8 cellular contexts compared by ENCODE assay signal in genomic region chr9:36488322-36488838, GRCh38.
DNase-seq lines count a peak whose midpoint lies in the region; ATAC-seq and TF ChIP-seq lines count a peak whose summit lies in the region.

No MANE protein-coding gene starts in this region.

- no peaks in the 10 kb centered on the region for H3K36me3 ChIP-seq in HCT116 (ENCODE audit: control insufficient read depth in 1 of 2, insufficient read depth in 2 of 2, low read length in 2 of 2)

- intact Hi-C loops in HCT116 (cut with micrococcal nuclease): loop anchor here (5.0 kb wide), 1 partner anchor 69 kb away; no protein-coding TSS in a partner anchor
- intact Hi-C loops in activated CD4-positive, alpha-beta memory T cell treated with anti-CD3 and anti-CD28 coated beads for 36 hours (cut with micrococcal nuclease): no loop called here

- H3K27ac ChIP-seq in HCT116 (ENCODE audit: low read depth, low read length) (peak overlapping the region; percentile 53), skin epidermis (peak overlapping the region; percentile 27 to 98 (median 86))

- no peak for TF ChIP-seq POLR2A in HCT116 (IDR thresholded peaks at IDR 0.05; ENCODE audit: borderline replicate concordance, extremely low read depth, insufficient read depth, insufficient read length)

- H3K27ac Mint-ChIP-seq in activated CD4-positive, alpha-beta memory T cell treated with anti-CD3 and anti-CD28 coated beads for 36 hours: peak overlapping the region; percentile 97

- peak overlapping the region; percentile 81 for H3K4me2 ChIP-seq in HCT116 (ENCODE audit: low read length)

- RAD21 ChIA-PET in HCT116 (lab: Charles Lee; ENCODE audit: low non-redundant PET in 1 of 2, low total read pairs in 2 of 2, uncharacterized antibody in 2 of 2, unreplicated experiment in 2 of 2): no interaction called here

- ATAC-seq in HCT116: no peak
- ATAC-seq in GM19455 (IDR thresholded peaks at IDR 0.05; ENCODE audit: unreplicated experiment): no peak

- H3K4me3 Mint-ChIP-seq in activated CD4-positive, alpha-beta memory T cell treated with anti-CD3 and anti-CD28 coated beads for 36 hours: peak overlapping the region; percentile 85

- no peaks in the 10 kb centered on the region for H3K9me3 ChIP-seq in HCT116 (ENCODE audit: control insufficient read depth in 1 of 2, insufficient read depth in 1 of 2, low read depth in 1 of 2, low read length in 2 of 2)

- TF ChIP-seq CTCF in HCT116 (IDR thresholded peaks at IDR 0.05 in 2 of 3, conservative IDR thresholded peaks at IDR 0.05 in 1 of 3; ENCODE audit: borderline replicate concordance in 1 of 3, insufficient read depth in 1 of 3, low read depth in 2 of 3, low read length in 2 of 3): no peak

- H3K9ac ChIP-seq in HCT116 (ENCODE audit: low read length): peak overlapping the region; percentile 62

- H3K27me3 Mint-ChIP-seq in activated CD4-positive, alpha-beta memory T cell treated with anti-CD3 and anti-CD28 coated beads for 36 hours: no peaks in the 10 kb centered on the region

- no peaks in the 10 kb centered on the region for H3K9me3 Mint-ChIP-seq in activated CD4-positive, alpha-beta memory T cell treated with anti-CD3 and anti-CD28 coated beads for 36 hours

- no peak for DNase-seq in HCT116 (ENCODE audit: low read depth, low spot score)
- DNase-seq in activated CD4-positive, alpha-beta memory T cell treated with anti-CD3 and anti-CD28 coated beads for 36 hours: peak; percentile 39
- DNase-seq in glomerular visceral epithelial cell (ENCODE audit: extremely low spot score): peak; percentile 7
- no peak for DNase-seq in NK-92 treated with Interleukin-12 subunit alpha and Interleukin-12 subunit beta, amount 100 ng/mL, for 24 hours (lab: John Stamatoyannopoulos, UW)
- no peak for DNase-seq in NCI-H187 (lab: John Stamatoyannopoulos, UW)
- DNase-seq in EL: no peak

- peaks cover 29% of the 10 kb centered on the region for H3K79me2 ChIP-seq in HCT116 (ENCODE audit: insufficient read depth, low read length)

- H3K4me1 ChIP-seq in HCT116 (ENCODE audit: control insufficient read depth in 1 of 2, insufficient read depth in 2 of 2, low read length in 2 of 2): peaks cover 11 to 24% of the 10 kb centered on the region in 2 experiments; a peak in 3 of 4 replicates

- POLR2A ChIA-PET in HCT116 (lab: Charles Lee): interaction anchor here (1.2 kb wide), 2 partner anchors 16 to 97 kb away, joined by 3 read pairs; no protein-coding TSS in a partner anchor
- POLR2A ChIA-PET in activated CD4-positive, alpha-beta memory T cell treated with anti-CD3 and anti-CD28 coated beads for 36 hours (lab: Charles Lee): interaction anchor here (0.6 to 2.3 kb wide), 5 partner anchors 30 to 299 kb away, joined by 3 to 8 read pairs (median 7); partner anchors contain the start of gene RNF38

- H3K36me3 Mint-ChIP-seq in activated CD4-positive, alpha-beta memory T cell treated with anti-CD3 and anti-CD28 coated beads for 36 hours: peaks cover 2% of the 10 kb centered on the region

- BruUV-seq in HCT116 (replicated peaks; lab: Mats Ljungman, UMichigan): TSS peak; percentile 94

- no peaks in the 10 kb centered on the region for H3K9me2 ChIP-seq in HCT116 (ENCODE audit: insufficient read depth)

- peak overlapping the region; percentile 54 to 63 for H3K4me3 ChIP-seq in HCT116 (replicated peaks in 1 of 2; ENCODE audit: low read depth in 1 of 2, low read length in 2 of 2)
- peak overlapping the region; percentile 45 to 94 (median 90) for H3K4me3 ChIP-seq in skin epidermis

- CTCF ChIA-PET in HCT116 (lab: Charles Lee): interaction anchor here (0.6 to 0.7 kb wide), 2 partner anchors 81 to 92 kb away, joined by 3 to 5 read pairs; no protein-coding TSS in a partner anchor
- CTCF ChIA-PET in activated CD4-positive, alpha-beta memory T cell treated with anti-CD3 and anti-CD28 coated beads for 36 hours (lab: Charles Lee): interaction anchor here (0.6 to 1.7 kb wide), 5 partner anchors 21 to 241 kb away, joined by 3 to 11 read pairs (median 4); no protein-coding TSS in a partner anchor

- H3K4me1 Mint-ChIP-seq in activated CD4-positive, alpha-beta memory T cell treated with anti-CD3 and anti-CD28 coated beads for 36 hours (ENCODE audit: low read depth): peaks cover 62% of the 10 kb centered on the region

- H3K27me3 ChIP-seq in HCT116 (ENCODE audit: insufficient read depth, low read length): no peaks in the 10 kb centered on the region

- H2AFZ ChIP-seq in HCT116 (ENCODE audit: low read depth, low read length, poor library complexity, severe bottlenecking): peak overlapping the region; percentile 24

- H4K20me1 ChIP-seq in HCT116 (ENCODE audit: insufficient read depth): peaks cover 4% of the 10 kb centered on the region; the same call in 1 of the 2 replicates

- TF ChIP-seq RAD21 in HCT116 (IDR thresholded peaks at IDR 0.05; ENCODE audit: low read depth): no peak

TF ChIP-seq in HCT116, 20 proteins besides CTCF, POLR2A, EP300 and RAD21:
- TF ChIP-seq JUND (IDR thresholded peaks at IDR 0.05): no peak
- TF ChIP-seq EZH2 (IDR thresholded peaks at IDR 0.05): no peak
- no peak for TF ChIP-seq CEBPB (IDR thresholded peaks at IDR 0.05; ENCODE audit: low read depth)
- TF ChIP-seq REST (IDR thresholded peaks at IDR 0.05; ENCODE audit: low read depth): no peak
- no peak for TF ChIP-seq POLR2AphosphoS5 (IDR thresholded peaks at IDR 0.05; ENCODE audit: low read depth, low read length)
- TF ChIP-seq ELF1 (IDR thresholded peaks at IDR 0.05; ENCODE audit: borderline replicate concordance, low read depth): no peak
- no peak for TF ChIP-seq SIN3A (IDR thresholded peaks at IDR 0.05; ENCODE audit: low read depth)
- no peak for TF ChIP-seq YY1 (IDR thresholded peaks at IDR 0.05; ENCODE audit: extremely low read depth, insufficient replicate concordance, low read depth, low read length)

Comparison
In these comparisons a context has a peak if more than half of its experiments do, and no peak if none do; other contexts are left out.
1. DNase-seq: peak in activated CD4-positive, alpha-beta memory T cell treated with anti-CD3 and anti-CD28 coated beads for 36 hours (single experiment) and glomerular visceral epithelial cell (single experiment); none in HCT116 (single experiment), NK-92 treated with Interleukin-12 subunit alpha and Interleukin-12 subunit beta, amount 100 ng/mL, for 24 hours (single experiment), NCI-H187 (0 of 2) and EL (single experiment).